Comparison of ENCODE assay signal across 31 cellular contexts in genomic region chr17:62664336-62665120, GRCh38.
"Had no signal": no experiment of that assay in that cellular context is flagged by ENCODE, and none has a peak within 500 bp of the region (broad histone marks: within the 10 kb centered on the region; RNA-seq: fewer than 3 reads in every experiment).

No MANE protein-coding gene starts in this region.

- DNase-seq: activated CD4-positive, alpha-beta memory T cell treated with anti-CD3 and anti-CD28 coated beads, Interleukin-2, amount 10 ng/mL, durations not matched to agents 7 days and 5 days; activated CD4-positive, alpha-beta T cell treated with anti-CD3 and anti-CD28 coated beads for 1 hour; activated CD4-positive, alpha-beta T cell treated with anti-CD3 and anti-CD28 coated beads, Interleukin-2, amount 10 ng/mL, durations not matched to agents 7 days and 5 days; activated CD8-positive, alpha-beta memory T cell treated with anti-CD3 and anti-CD28 coated beads, Interleukin-2, amount 50 U/mL, for 48 hours; activated T-cell treated with anti-CD3 and anti-CD28 coated beads, Interleukin-2, amount 50 U/mL, for 24 hours; anterior cingulate cortex; dermis blood vessel endothelial cell; effector CD4-positive, alpha-beta T cell; esophagus squamous epithelium; foreskin melanocyte; left lung; mammary epithelial cell; naive B cell; nephron progenitor cell; pancreas; psoas muscle; stimulated activated CD4-positive, alpha-beta T cell treated with anti-CD3 and anti-CD28 coated beads, Interleukin-1b, Interleukin-23, amount 100 ng/mL, for 48 hours; stimulated activated CD4-positive, alpha-beta T cell treated with anti-CD3 and anti-CD28 coated beads, Interleukin-4, amount 100 ng/mL, for 4 hours; stimulated activated CD8-positive, alpha-beta memory T cell treated with anti-CD3 and anti-CD28 coated beads, Interleukin-4, amount 100 ng/mL, for 48 hours; stimulated activated naive B cell treated with anti-CD40 and anti-IgM and Interleukin-4, amounts not matched to agents 10 μg/mL and 1 μg/mL and 100 μg/mL, for 72 hours; stomach; T-helper 17 cell; T1000; thyroid gland; WERI-Rb-1 had no signal

- H3K4me1 ChIP-seq: left lung, pancreas, psoas muscle, stomach, thyroid gland had no signal

- H3K4me2 ChIP-seq: smooth muscle cell had no signal

- H3K36me3 ChIP-seq: pancreas, thyroid gland, WERI-Rb-1 had no signal

- H3K27me3 ChIP-seq: esophagus squamous epithelium, left lung, pancreas, thyroid gland had no signal

- H3K4me3 ChIP-seq: esophagus squamous epithelium, left lung, pancreas, psoas muscle, smooth muscle cell, stomach, thyroid gland had no signal

- ATAC-seq: left lung; pancreas; psoas muscle; stimulated activated naive B cell treated with anti-CD40 and anti-IgM and Interleukin-4, amounts not matched to agents 10 μg/mL and 1 μg/mL and 100 μg/mL, for 72 hours; T-helper 17 cell had no signal

- H3K9me3 ChIP-seq: esophagus squamous epithelium, pancreas, thyroid gland had no signal

- FAIRE-seq: bronchial epithelial cell, colon, endometrium, islet of Langerhans, pancreas had no signal

- H3K27ac ChIP-seq: epithelial cell of prostate, esophagus squamous epithelium, left lung, pancreas, psoas muscle, stomach, thyroid gland, WERI-Rb-1 had no signal
